In genomic region chr11:69086152-69086551, GRCh38 we compare ENCODE assay signal across 17 cellular contexts. TPM values are rescaled to one million over a fixed set of nuclear protein-coding genes. Genes with fewer than 3 reads are reported as not detected.
A peak's percentile ranks its signal among the peaks of the same experiment; 100 is the strongest.
DNase-seq lines count a peak whose midpoint lies in the region; FAIRE-seq and TF ChIP-seq lines count a peak whose summit lies in the region.
"Had no signal": no experiment of that assay in that cellular context is flagged by ENCODE, and none has a peak within 500 bp of the region (broad histone marks: within the 10 kb centered on the region; RNA-seq: fewer than 3 reads in every experiment).

No MANE protein-coding gene starts in this region.

- peak overlapping the region; percentile 17 to 73 for H3K27ac ChIP-seq in esophagus (ENCODE audit: low read depth in 2 of 2, low read length in 1 of 2)
- no peak overlapping the region for H3K27ac ChIP-seq in neural progenitor cell
- H3K27ac ChIP-seq: adrenal gland; BLaER1 treated with 17β-estradiol and CSF1 and Interleukin-3, amounts not matched to agents 10 nM and 100 nM; KMS-11; SK-N-MC had no signal

- H3K4me3 ChIP-seq in AG04449 (ENCODE audit: low read depth, low read length) = no peak overlapping the region
- no peak overlapping the region for H3K4me3 ChIP-seq in esophagus (ENCODE audit: low read depth in 1 of 2, low read length in 2 of 2)
- no peak overlapping the region for H3K4me3 ChIP-seq in neural progenitor cell
- H3K4me3 ChIP-seq: adrenal gland; BLaER1 treated with 17β-estradiol and CSF1 and Interleukin-3, amounts not matched to agents 10 nM and 100 nM; SK-N-MC had no signal

- H2AFZ ChIP-seq in neural progenitor cell (replicated peaks) = no peak overlapping the region

- H3K36me3 Mint-ChIP-seq in neural progenitor cell = peaks cover 9% of the 10 kb centered on the region

- H3K36me3 ChIP-seq in esophagus (ENCODE audit: control insufficient read depth in 2 of 2, insufficient read depth in 2 of 2, low read length in 1 of 2) (peaks cover 4 to 37% of the 10 kb centered on the region in 2 donors), neural progenitor cell (no peaks in the 10 kb centered on the region)
- H3K36me3 ChIP-seq: adrenal gland had no signal

- no peak overlapping the region for H3K9ac ChIP-seq in neural progenitor cell
- H3K9ac ChIP-seq: KMS-11 had no signal

- POLR2A ChIA-PET in AG04449 (lab: Yijun Ruan, JAX) = no interaction called here

- H3K79me2 ChIP-seq in neural progenitor cell (ENCODE audit: low read depth) = no peaks in the 10 kb centered on the region

- H3K4me1 ChIP-seq in esophagus (ENCODE audit: control insufficient read depth in 2 of 2, insufficient read depth in 2 of 2, low read length in 1 of 2) = peaks cover 0 to 3% of the 10 kb centered on the region in 2 donors
- no peaks in the 10 kb centered on the region for H3K4me1 ChIP-seq in neural progenitor cell

- H3K27ac Mint-ChIP-seq in neural progenitor cell = peak overlapping the region; percentile 47
- H3K27ac Mint-ChIP-seq: activated B cell treated with CpG ODN at 0.5 μM for 24 hours had no signal

- 62 to 70% methylated on average over 14 of the region's 14 CpGs for WGBS in esophagus, 2 donors

- no peak for FAIRE-seq in D721Med (lab: Jason Lieb, UNC)
- FAIRE-seq: G401.6 had no signal

- DNase-seq in AG04449 (ENCODE audit: low read depth, low spot score) = no peak
- peak; percentile 15 for DNase-seq in NAMALWA (ENCODE audit: low spot score)
- DNase-seq in neural progenitor cell (ENCODE audit: low spot score) = peak; percentile 31
- no peak for DNase-seq in stimulated activated CD4-positive, alpha-beta T cell treated with anti-CD3 and anti-CD28 coated beads, Interleukin-15, amount 100 ng/mL, for 24 hours
- DNase-seq in D721Med (ENCODE audit: insufficient read length, low spot score) = no peak
- DNase-seq in Ammon's horn (ENCODE audit: low spot score) = no peak
- DNase-seq in effector CD4-positive, alpha-beta T cell = no peak
- DNase-seq: activated B cell treated with CpG ODN at 0.5 μM for 24 hours; activated CD8-positive, alpha-beta memory T cell treated with anti-CD3 and anti-CD28 coated beads, Interleukin-2, amount 50 U/mL, for 4 hours; adrenal gland; head of caudate nucleus; NCI-H187 had no signal

- TF ChIP-seq CTCF in AG04449 (IDR thresholded peaks at IDR 0.05; ENCODE audit: insufficient read depth, low read length, missing control alignments) (peak; percentile 11), neural progenitor cell (IDR thresholded peaks at IDR 0.05) (no peak), D721Med (IDR thresholded peaks at IDR 0.05; ENCODE audit: insufficient read depth, missing control alignments) (no peak)

- H3K9me3 Mint-ChIP-seq in neural progenitor cell = no peaks in the 10 kb centered on the region
- H3K9me3 Mint-ChIP-seq: activated B cell treated with CpG ODN at 0.5 μM for 24 hours had no signal

- H3K9me3 ChIP-seq in esophagus (ENCODE audit: control insufficient read depth in 2 of 2, insufficient read depth in 1 of 2, low read depth in 1 of 2, low read length in 1 of 2) (no peaks in the 10 kb centered on the region), neural progenitor cell (ENCODE audit: low read depth) (no peaks in the 10 kb centered on the region)
- H3K9me3 ChIP-seq: adrenal gland; BLaER1 treated with 17β-estradiol and CSF1 and Interleukin-3, amounts not matched to agents 10 nM and 100 nM had no signal

- CTCF ChIA-PET in AG04449 (lab: Yijun Ruan, JAX) = interaction anchor here (1.0 kb wide), 1 partner anchor 9 kb away, joined by 3 read pairs; no protein-coding TSS in a partner anchor

- peaks cover 2% of the 10 kb centered on the region for H3K27me3 Mint-ChIP-seq in neural progenitor cell (ENCODE audit: insufficient read depth, low read depth)
- H3K27me3 Mint-ChIP-seq: activated B cell treated with CpG ODN at 0.5 μM for 24 hours had no signal

- H3K4me1 Mint-ChIP-seq in neural progenitor cell = peaks cover 3% of the 10 kb centered on the region

- H3K4me3 Mint-ChIP-seq in neural progenitor cell = peak overlapping the region; percentile 42
- H3K4me3 Mint-ChIP-seq: activated B cell treated with CpG ODN at 0.5 μM for 24 hours had no signal

- no peak overlapping the region for H3K4me2 ChIP-seq in neural progenitor cell
- H3K4me2 ChIP-seq: BLaER1 treated with 17β-estradiol and CSF1 and Interleukin-3, amounts not matched to agents 10 nM and 100 nM; KMS-11 had no signal

- no peaks in the 10 kb centered on the region for H3K27me3 ChIP-seq in esophagus (ENCODE audit: control insufficient read depth in 1 of 2, insufficient read depth in 2 of 2, low read length in 2 of 2)
- H3K27me3 ChIP-seq in neural progenitor cell = no peaks in the 10 kb centered on the region
- H3K27me3 ChIP-seq: adrenal gland; BLaER1 treated with 17β-estradiol and CSF1 and Interleukin-3, amounts not matched to agents 10 nM and 100 nM had no signal

- H4K20me1 ChIP-seq in neural progenitor cell (ENCODE audit: low read depth) = peaks cover 10% of the 10 kb centered on the region

- H3F3A ChIP-seq in neural progenitor cell (ENCODE audit: low read depth) = no peaks in the 10 kb centered on the region

RNA-seq across cellular contexts. Expression of gene TPCN2, which starts 37.4 kb away (rescaled TPM):
- polyA plus RNA-seq in esophagus = 10 to 100 TPM in 1 of 2 donors, 1 to 10 TPM in 1; 6.5 to 12.1 TPM
- total RNA-seq in neural progenitor cell (ENCODE audit: low replicate concordance) = 7.2 and 10.9 TPM in 2 replicates

Comparison
In these comparisons a context has a peak if more than half of its experiments do, and no peak if none do; other contexts are left out.
1. DNase-seq: peak in NAMALWA (single experiment) and neural progenitor cell (single experiment); none in AG04449 (single experiment), stimulated activated CD4-positive, alpha-beta T cell treated with anti-CD3 and anti-CD28 coated beads, Interleukin-15, amount 100 ng/mL, for 24 hours (single experiment), D721Med (single experiment), Ammon's horn (single experiment) and effector CD4-positive, alpha-beta T cell (single experiment).